19 cellular contexts compared by ENCODE assay signal in the genomic region with DNA sequence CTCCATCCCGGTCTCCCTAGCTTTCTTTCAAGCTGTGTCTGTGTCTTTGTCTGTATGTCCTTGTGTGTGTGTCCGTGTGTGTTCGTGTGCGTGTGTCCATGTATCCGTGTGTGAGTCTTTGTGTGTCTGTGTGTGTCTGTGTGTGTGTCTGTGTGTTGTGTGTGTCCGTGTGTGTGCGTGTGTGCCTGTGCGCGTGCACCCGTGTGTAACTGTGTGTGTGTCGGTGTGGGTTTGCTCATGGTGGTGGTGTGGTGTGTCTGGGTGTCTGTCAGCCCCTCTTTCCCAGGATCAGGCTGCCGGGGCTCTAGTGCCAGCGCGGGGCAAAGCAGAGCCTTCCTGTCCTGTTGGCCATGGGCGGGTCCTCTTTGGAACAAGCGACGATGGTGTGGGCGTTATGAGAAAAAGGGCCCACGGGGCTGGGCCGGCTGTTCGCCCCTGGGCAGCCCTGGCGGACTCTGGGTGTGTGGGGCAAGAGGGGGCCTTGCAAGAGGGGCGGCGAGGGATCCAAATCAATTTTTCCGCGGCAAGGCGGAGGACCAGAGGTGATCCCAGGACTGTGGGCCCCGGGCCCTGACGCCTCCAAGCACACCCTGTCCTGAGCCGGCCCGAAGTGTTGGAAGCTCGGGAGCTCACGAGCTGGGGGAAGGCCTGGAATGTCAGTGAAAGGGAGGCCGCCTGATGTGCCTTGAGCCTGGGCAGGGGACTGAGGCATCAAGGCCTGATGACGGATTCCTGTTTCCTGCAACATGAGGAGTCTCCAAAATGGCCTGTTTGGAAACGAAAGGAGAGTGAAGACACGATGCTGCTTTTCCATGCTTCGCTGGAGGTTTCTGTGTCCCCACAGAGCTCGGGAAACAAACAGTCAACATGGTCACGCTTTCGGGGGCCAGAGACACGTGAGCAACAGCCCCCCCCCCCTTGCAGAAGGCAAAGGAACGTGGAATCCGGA.
DNase-seq lines count a peak whose midpoint lies in the region; ATAC-seq and TF ChIP-seq lines count a peak whose summit lies in the region.
"Had no signal": no experiment of that assay in that cellular context is flagged by ENCODE, and none has a peak within 500 bp of the region (broad histone marks: within the 10 kb centered on the region; RNA-seq: fewer than 3 reads in every experiment).

No MANE protein-coding gene starts in this region.

- H3K4me3 ChIP-seq in upper lobe of right lung (no peak overlapping the region), left ventricle myocardium inferior (no peak overlapping the region)

- H3K9me3 Mint-ChIP-seq in glutamatergic neuron (ENCODE audit: unreplicated experiment) = peaks cover 28% of the 10 kb centered on the region
- H3K9me3 Mint-ChIP-seq in natural killer cell treated with Interleukin-12 subunit alpha and Interleukin-12 subunit beta and Interleukin-15 and Interleukin-18, amount 100 ng/mL, for 72 hours = peaks cover 9% of the 10 kb centered on the region

- H3K27ac ChIP-seq in upper lobe of right lung (no peak overlapping the region), left ventricle myocardium inferior (replicated peaks) (no peak overlapping the region)

- H3K36me3 ChIP-seq in upper lobe of right lung (no peaks in the 10 kb centered on the region), left ventricle myocardium inferior (no peaks in the 10 kb centered on the region)

- TF ChIP-seq CTCF in GM13976 (IDR thresholded peaks at IDR 0.05; ENCODE audit: borderline replicate concordance, control extremely low read depth, extremely low read depth, insufficient read depth, missing control alignments) (no peak), glutamatergic neuron (IDR thresholded peaks at IDR 0.05; ENCODE audit: partially characterized antibody, unreplicated experiment) (no peak), upper lobe of right lung (IDR thresholded peaks at IDR 0.05) (no peak), left ventricle myocardium inferior (IDR thresholded peaks at IDR 0.05; ENCODE audit: borderline replicate concordance) (no peak)

- peaks cover 16% of the 10 kb centered on the region for H3K27me3 Mint-ChIP-seq in glutamatergic neuron (ENCODE audit: unreplicated experiment)
- no peaks in the 10 kb centered on the region for H3K27me3 Mint-ChIP-seq in natural killer cell treated with Interleukin-12 subunit alpha and Interleukin-12 subunit beta and Interleukin-15 and Interleukin-18, amount 100 ng/mL, for 72 hours
- H3K27me3 Mint-ChIP-seq: B cell had no signal

- intact Hi-C loops in upper lobe of right lung (cut with DNase I) (no loop called here), left ventricle myocardium inferior (cut with micrococcal nuclease) (no loop called here)

- no peak overlapping the region for H3K4me3 Mint-ChIP-seq in glutamatergic neuron (ENCODE audit: unreplicated experiment)
- H3K4me3 Mint-ChIP-seq in natural killer cell treated with Interleukin-12 subunit alpha and Interleukin-12 subunit beta and Interleukin-15 and Interleukin-18, amount 100 ng/mL, for 72 hours = no peak overlapping the region
- H3K4me3 Mint-ChIP-seq: B cell, CD14-positive monocyte had no signal

- in situ Hi-C loops in GM13976 (cut with MboI; ENCODE audit: low sequenced_read_pairs, unreplicated experiment) = no loop called here

- H3K27me3 ChIP-seq in upper lobe of right lung (no peaks in the 10 kb centered on the region), left ventricle myocardium inferior (ENCODE audit: low read depth) (no peaks in the 10 kb centered on the region)

- no peaks in the 10 kb centered on the region for H3K4me1 Mint-ChIP-seq in glutamatergic neuron (ENCODE audit: low read depth, unreplicated experiment)
- H3K4me1 Mint-ChIP-seq in natural killer cell treated with Interleukin-12 subunit alpha and Interleukin-12 subunit beta and Interleukin-15 and Interleukin-18, amount 100 ng/mL, for 72 hours (ENCODE audit: low read depth in 2 of 2) = no peaks in the 10 kb centered on the region
- H3K4me1 Mint-ChIP-seq: B cell, CD14-positive monocyte had no signal

- peak overlapping the region; percentile 68 for H3K27ac Mint-ChIP-seq in glutamatergic neuron (ENCODE audit: unreplicated experiment)
- H3K27ac Mint-ChIP-seq in natural killer cell treated with Interleukin-12 subunit alpha and Interleukin-12 subunit beta and Interleukin-15 and Interleukin-18, amount 100 ng/mL, for 72 hours = no peak overlapping the region
- H3K27ac Mint-ChIP-seq: B cell had no signal

- H3K36me3 Mint-ChIP-seq in glutamatergic neuron (ENCODE audit: unreplicated experiment) = peaks cover 5% of the 10 kb centered on the region
- H3K36me3 Mint-ChIP-seq in natural killer cell treated with Interleukin-12 subunit alpha and Interleukin-12 subunit beta and Interleukin-15 and Interleukin-18, amount 100 ng/mL, for 72 hours = peaks cover 17% of the 10 kb centered on the region
- H3K36me3 Mint-ChIP-seq: CD14-positive monocyte had no signal

- H3K4me1 ChIP-seq in upper lobe of right lung (no peaks in the 10 kb centered on the region), left ventricle myocardium inferior (no peaks in the 10 kb centered on the region)

- DNase-seq in GM13976 (ENCODE audit: low spot score) = peak; percentile 8
- no peak for DNase-seq in glutamatergic neuron
- DNase-seq in natural killer cell treated with Interleukin-12 subunit alpha and Interleukin-12 subunit beta and Interleukin-15 and Interleukin-18, amount 100 ng/mL, for 72 hours (ENCODE audit: low spot score) = no peak
- DNase-seq in upper lobe of right lung = no peak
- DNase-seq in SW 1271 (lab: John Stamatoyannopoulos, UW) = no peak
- DNase-seq in NCI-H2107 (lab: John Stamatoyannopoulos, UW) = no peak
- no peak for DNase-seq in left ventricle myocardium inferior
- DNase-seq: EL, GF-D8, Kasumi-1, NCI-H1417, NCI-H1694 treated with DMSO at 0.1 percent for 48 hours, NCI-H446 treated with DMSO at 0.1 percent for 48 hours, NCI-H526 treated with DMSO at 0.1 percent for 48 hours, OCI-M1, Right ventricle myocardium superior had no signal

- H3K9me3 ChIP-seq in upper lobe of right lung (peaks cover 7% of the 10 kb centered on the region), left ventricle myocardium inferior (replicated peaks) (peaks cover 50% of the 10 kb centered on the region)

- ATAC-seq in natural killer cell treated with Interleukin-12 subunit alpha and Interleukin-12 subunit beta and Interleukin-15 and Interleukin-18, amount 100 ng/mL, for 72 hours = peak; percentile 43 to 44
- ATAC-seq in upper lobe of right lung = peak; percentile 36
- ATAC-seq: HCT116 had no signal
